ENCODE assay signal across 12 cellular contexts in genomic region chr1:238647877-238648276, GRCh38.
DNase-seq lines count a peak whose midpoint lies in the region; ATAC-seq and TF ChIP-seq lines count a peak whose summit lies in the region.
"Had no signal": no experiment of that assay in that cellular context is flagged by ENCODE, and none has a peak within 500 bp of the region (broad histone marks: within the 10 kb centered on the region; RNA-seq: fewer than 3 reads in every experiment).

No MANE protein-coding gene starts in this region.

- no peaks in the 10 kb centered on the region for H3K9me3 ChIP-seq in hepatocyte (ENCODE audit: low read depth)
- H3K9me3 ChIP-seq: BLaER1 treated with 17β-estradiol and CSF1 and Interleukin-3, amounts not matched to agents 10 nM and 100 nM; Peyer's patch had no signal

- H3K4me2 ChIP-seq in hepatocyte: no peak overlapping the region
- H3K4me2 ChIP-seq: BLaER1 treated with 17β-estradiol and CSF1 and Interleukin-3, amounts not matched to agents 10 nM and 100 nM had no signal

- H3K4me1 ChIP-seq in hepatocyte (ENCODE audit: insufficient read depth): no peaks in the 10 kb centered on the region
- H3K4me1 ChIP-seq: Peyer's patch had no signal

- peak; percentile 53 for ATAC-seq in HG02610 (IDR thresholded peaks at IDR 0.05; ENCODE audit: unreplicated experiment)
- ATAC-seq in SK-N-SH treated with all-trans-retinoic acid at 6 μM for 48 hours: peak; percentile 99
- ATAC-seq in HG03378 (IDR thresholded peaks at IDR 0.05; ENCODE audit: unreplicated experiment): no peak
- no peak for ATAC-seq in HG03342 (IDR thresholded peaks at IDR 0.05; ENCODE audit: unreplicated experiment)
- ATAC-seq: effector memory CD8-positive, alpha-beta T cell had no signal

- DNase-seq in A172 (ENCODE audit: low spot score) (peak; percentile 100), hepatocyte (ENCODE audit: low spot score) (peak; percentile 70), AML-193 (lab: John Stamatoyannopoulos, UW) (no peak), GM19240 (ENCODE audit: insufficient read length, low spot score) (no peak)
- DNase-seq: activated T-cell treated with anti-CD3 and anti-CD28 coated beads, Interleukin-2, amount 50 U/mL, for 24 hours; effector memory CD8-positive, alpha-beta T cell; Peyer's patch had no signal

- H3K27ac ChIP-seq in hepatocyte: peak overlapping the region; percentile 14
- H3K27ac ChIP-seq: BLaER1 treated with 17β-estradiol and CSF1 and Interleukin-3, amounts not matched to agents 10 nM and 100 nM; Peyer's patch had no signal

- TF ChIP-seq CTCF in hepatocyte (IDR thresholded peaks at IDR 0.05; ENCODE audit: poor library complexity): no peak

- no peaks in the 10 kb centered on the region for H3K9me2 ChIP-seq in hepatocyte (replicated peaks; ENCODE audit: insufficient read depth)

- H4K20me1 ChIP-seq in hepatocyte (ENCODE audit: insufficient read depth, poor library complexity, severe bottlenecking): no peaks in the 10 kb centered on the region
- H4K20me1 ChIP-seq: BLaER1 treated with 17β-estradiol and CSF1 and Interleukin-3, amounts not matched to agents 10 nM and 100 nM had no signal

- no peaks in the 10 kb centered on the region for H3K36me3 ChIP-seq in hepatocyte (replicated peaks; ENCODE audit: insufficient read depth, low read depth)
- H3K36me3 ChIP-seq: BLaER1 treated with 17β-estradiol and CSF1 and Interleukin-3, amounts not matched to agents 10 nM and 100 nM; Peyer's patch had no signal

- 21% methylated on average over 3 of the region's 3 CpGs for WGBS in hepatocyte (ENCODE audit: low lambda C conversion rate, missing lambda C conversion rate)

- no peak overlapping the region for H3K4me3 ChIP-seq in hepatocyte
- H3K4me3 ChIP-seq: BLaER1 treated with 17β-estradiol and CSF1 and Interleukin-3, amounts not matched to agents 10 nM and 100 nM; Peyer's patch had no signal

- H2AFZ ChIP-seq in hepatocyte: no peak overlapping the region

- H3K79me2 ChIP-seq in hepatocyte: no peaks in the 10 kb centered on the region

- no peaks in the 10 kb centered on the region for H3K27me3 ChIP-seq in hepatocyte
- H3K27me3 ChIP-seq: BLaER1 treated with 17β-estradiol and CSF1 and Interleukin-3, amounts not matched to agents 10 nM and 100 nM; Peyer's patch had no signal

TF ChIP-seq in SK-N-SH treated with all-trans-retinoic acid at 6 μM for 48 hours, 23 proteins besides CTCF, POLR2A, EP300 and RAD21:
- TF ChIP-seq SNAI2 (CRISPR knock-in tag; IDR thresholded peaks at IDR 0.05): no peak
- no peak for TF ChIP-seq ZFP30 (CRISPR knock-in tag; IDR thresholded peaks at IDR 0.05)
- no peak for TF ChIP-seq ESRRG (CRISPR knock-in tag; IDR thresholded peaks at IDR 0.05)
- TF ChIP-seq, protein P1, sequence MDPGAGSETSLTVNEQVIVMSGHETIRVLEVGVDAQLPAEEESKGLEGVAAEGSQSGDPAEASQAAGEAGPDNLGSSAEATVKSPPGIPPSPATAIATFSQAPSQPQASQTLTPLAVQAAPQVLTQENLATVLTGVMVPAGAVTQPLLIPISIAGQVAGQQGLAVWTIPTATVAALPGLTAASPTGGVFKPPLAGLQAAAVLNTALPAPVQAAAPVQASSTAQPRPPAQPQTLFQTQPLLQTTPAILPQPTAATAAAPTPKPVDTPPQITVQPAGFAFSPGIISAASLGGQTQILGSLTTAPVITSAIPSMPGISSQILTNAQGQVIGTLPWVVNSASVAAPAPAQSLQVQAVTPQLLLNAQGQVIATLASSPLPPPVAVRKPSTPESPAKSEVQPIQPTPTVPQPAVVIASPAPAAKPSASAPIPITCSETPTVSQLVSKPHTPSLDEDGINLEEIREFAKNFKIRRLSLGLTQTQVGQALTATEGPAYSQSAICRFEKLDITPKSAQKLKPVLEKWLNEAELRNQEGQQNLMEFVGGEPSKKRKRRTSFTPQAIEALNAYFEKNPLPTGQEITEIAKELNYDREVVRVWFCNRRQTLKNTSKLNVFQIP (CRISPR knock-in tag; IDR thresholded peaks at IDR 0.05; ENCODE audit: borderline replicate concordance, low read depth): peak; percentile 57; the same call in 1 of the 2 replicates
- no peak for TF ChIP-seq ZNF70 (CRISPR knock-in tag; IDR thresholded peaks at IDR 0.05)
- peak; percentile 75; the same call in 1 of the 2 replicates for TF ChIP-seq TOX (CRISPR knock-in tag; IDR thresholded peaks at IDR 0.05; ENCODE audit: borderline replicate concordance)
- TF ChIP-seq ZC3H10 (CRISPR knock-in tag; IDR thresholded peaks at IDR 0.05): peak; percentile 19; the same call in 1 of the 2 replicates

Comparison
In these comparisons a context has a peak if more than half of its experiments do, and no peak if none do; other contexts are left out.
1. DNase-seq: peak in A172 (single experiment) and hepatocyte (single experiment); none in AML-193 (0 of 2) and GM19240 (single experiment).
2. ATAC-seq: peak in HG02610 (single experiment) and SK-N-SH treated with all-trans-retinoic acid at 6 μM for 48 hours (single experiment); none in HG03378 (single experiment) and HG03342 (single experiment).